In genomic region chr12:105676694-105677093, GRCh38 we compare ENCODE assay signal across 11 cellular contexts.
A peak's percentile ranks its signal among the peaks of the same experiment; 100 is the strongest.
DNase-seq lines count a peak whose midpoint lies in the region; ATAC-seq and TF ChIP-seq lines count a peak whose summit lies in the region.
"Had no signal": no experiment of that assay in that cellular context is flagged by ENCODE, and none has a peak within 500 bp of the region (broad histone marks: within the 10 kb centered on the region; RNA-seq: fewer than 3 reads in every experiment).

No MANE protein-coding gene starts in this region.

- no peak overlapping the region for H3K4me3 ChIP-seq in epithelial cell of esophagus (ENCODE audit: low read length)
- H3K4me3 ChIP-seq in prostate gland, result no peak overlapping the region
- no peak overlapping the region for H3K4me3 ChIP-seq in osteoblast (ENCODE audit: insufficient read depth, low read length)
- H3K4me3 ChIP-seq: ovary had no signal

- intact Hi-C loops in prostate gland (cut with DNase I), result no loop called here

- TF ChIP-seq POLR2A in prostate gland (IDR thresholded peaks at IDR 0.05), result no peak

- ATAC-seq in HG02678 (IDR thresholded peaks at IDR 0.05; ENCODE audit: unreplicated experiment), result no peak

- no peak overlapping the region for H3K4me2 ChIP-seq in osteoblast (ENCODE audit: insufficient read depth, low read length)

- WGBS in prostate gland, result 14% methylated on average over 2 of the region's 2 CpGs

- H2AFZ ChIP-seq in osteoblast (ENCODE audit: low read length), result no peak overlapping the region

- H3K4me1 ChIP-seq in prostate gland (replicated peaks), result peaks cover 4% of the 10 kb centered on the region
- no peaks in the 10 kb centered on the region for H3K4me1 ChIP-seq in osteoblast (ENCODE audit: insufficient read depth, low read length)

- H3K9me3 ChIP-seq in prostate gland (no peaks in the 10 kb centered on the region), osteoblast (ENCODE audit: low read depth, low read length) (no peaks in the 10 kb centered on the region)
- H3K9me3 ChIP-seq: ovary had no signal

- H3K27me3 ChIP-seq in prostate gland (replicated peaks; ENCODE audit: insufficient read depth), result no peaks in the 10 kb centered on the region
- no peaks in the 10 kb centered on the region for H3K27me3 ChIP-seq in osteoblast (ENCODE audit: insufficient read depth, low read length)
- H3K27me3 ChIP-seq: ovary had no signal

- peak; percentile 9 for DNase-seq in HT-29 (ENCODE audit: low spot score)
- DNase-seq in NCI-H226, result peak; percentile 43
- DNase-seq in epithelial cell of esophagus (ENCODE audit: low read depth), result peak; percentile 8
- DNase-seq in prostate gland (ENCODE audit: low spot score), result peak; percentile 85
- DNase-seq in stimulated activated CD4-positive, alpha-beta T cell treated with anti-CD3 and anti-CD28 coated beads, Interleukin-1b, Interleukin-23, amount 100 ng/mL, for 48 hours, result no peak
- no peak for DNase-seq in osteoblast (ENCODE audit: insufficient read length, low spot score, missing footprints)
- DNase-seq: activated effector memory CD4-positive, alpha-beta T cell treated with Interleukin-2 at 50 U/mL for 16 hours; DMS79; KBM-7 had no signal

- no peaks in the 10 kb centered on the region for H3K79me2 ChIP-seq in osteoblast (ENCODE audit: insufficient read depth, low read length)

- H3K27ac ChIP-seq in prostate gland (peak overlapping the region in 1 of 2 donors; percentile 6), osteoblast (ENCODE audit: low read depth, low read length) (no peak overlapping the region)
- H3K27ac ChIP-seq: ovary had no signal

- H3K36me3 ChIP-seq in prostate gland, result no peaks in the 10 kb centered on the region
- H3K36me3 ChIP-seq in osteoblast (ENCODE audit: insufficient read depth, low read length), result no peaks in the 10 kb centered on the region
- H3K36me3 ChIP-seq: ovary had no signal

- no peaks in the 10 kb centered on the region for H4K20me1 ChIP-seq in osteoblast (ENCODE audit: insufficient read depth, low read length)

- no peak for TF ChIP-seq CTCF in epithelial cell of esophagus (IDR thresholded peaks at IDR 0.05; ENCODE audit: insufficient read depth, low read depth, low read length, missing control alignments)
- TF ChIP-seq CTCF in prostate gland (IDR thresholded peaks at IDR 0.05), result no peak
- TF ChIP-seq CTCF in osteoblast (IDR thresholded peaks at IDR 0.05; ENCODE audit: extremely low read depth, low read depth, low read length), result no peak

Comparison
In these comparisons a context has a peak if more than half of its experiments do, and no peak if none do; other contexts are left out.
1. DNase-seq: peak in HT-29 (single experiment), NCI-H226 (single experiment), epithelial cell of esophagus (single experiment) and prostate gland (single experiment); none in stimulated activated CD4-positive, alpha-beta T cell treated with anti-CD3 and anti-CD28 coated beads, Interleukin-1b, Interleukin-23, amount 100 ng/mL, for 48 hours (single experiment) and osteoblast (single experiment).